17 cellular contexts compared by ENCODE assay signal in the genomic region with DNA sequence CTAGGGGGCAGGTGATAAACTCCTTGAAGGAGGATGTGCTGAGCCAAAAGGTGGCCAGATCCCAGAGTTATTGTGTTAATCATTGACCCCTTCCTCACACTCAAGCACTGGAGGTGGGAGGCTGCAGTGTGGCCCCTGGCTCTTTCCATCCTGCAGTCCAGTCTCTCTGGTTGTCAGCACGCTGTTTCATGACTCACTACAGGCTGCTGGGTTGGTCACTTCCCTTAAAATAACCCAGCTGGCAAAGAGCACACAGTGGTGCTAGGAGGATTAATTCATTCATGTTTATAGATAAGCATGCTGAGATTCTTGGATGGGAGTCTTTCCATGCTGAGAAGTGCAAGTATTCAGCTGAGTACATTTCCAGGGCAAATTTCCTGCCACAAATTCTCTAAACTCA.
DNase-seq lines count a peak whose midpoint lies in the region; ATAC-seq, FAIRE-seq and TF ChIP-seq lines count a peak whose summit lies in the region.
"Had no signal": no experiment of that assay in that cellular context is flagged by ENCODE, and none has a peak within 500 bp of the region (broad histone marks: within the 10 kb centered on the region; RNA-seq: fewer than 3 reads in every experiment).

No MANE protein-coding gene starts in this region.

- H3K9me2 ChIP-seq in GM23248 (ENCODE audit: insufficient read depth), result no peaks in the 10 kb centered on the region

- in situ Hi-C loops in GM23248 (cut with MboI), result no loop called here

- no TSS peak for BruUV-seq in endothelial cell of umbilical vein (replicated peaks; lab: Mats Ljungman, UMichigan)

- peak; percentile 73 for ATAC-seq in left colon
- ATAC-seq: activated CD8-positive, alpha-beta T cell treated with anti-CD3 and anti-CD28 coated beads for 36 hours; activated naive CD4-positive, alpha-beta T cell treated with anti-CD3 and anti-CD28 coated beads, Interleukin-2, amount 50 U/mL, for 72 hours had no signal

- TF ChIP-seq POLR2A in endothelial cell of umbilical vein (IDR thresholded peaks at IDR 0.05; ENCODE audit: low read depth, low read length) (no peak), vagina (IDR thresholded peaks at IDR 0.05) (no peak)

- H3K4me1 ChIP-seq in GM23248 (ENCODE audit: insufficient read depth), result no peaks in the 10 kb centered on the region
- peaks cover 17% of the 10 kb centered on the region for H3K4me1 ChIP-seq in endothelial cell of umbilical vein (ENCODE audit: control insufficient read depth, extremely low read depth, insufficient read depth, low read length)
- no peaks in the 10 kb centered on the region for H3K4me1 ChIP-seq in vagina
- H3K4me1 ChIP-seq: BLaER1 had no signal

- no peak overlapping the region for H3K27ac Mint-ChIP-seq in activated CD4-positive, alpha-beta T cell treated with anti-CD3 and anti-CD28 coated beads, Interleukin-2, amount 10 ng/mL, durations not matched to agents 24 days and 14 days
- H3K27ac Mint-ChIP-seq: activated CD8-positive, alpha-beta T cell treated with anti-CD3 and anti-CD28 coated beads for 36 hours; activated naive CD4-positive, alpha-beta T cell treated with anti-CD3 and anti-CD28 coated beads, Interleukin-2, amount 50 U/mL, for 72 hours had no signal

- no peak overlapping the region for H2AFZ ChIP-seq in GM23248
- H2AFZ ChIP-seq in endothelial cell of umbilical vein (ENCODE audit: low read depth, low read length), result no peak overlapping the region

- no peak overlapping the region for H3K9ac ChIP-seq in GM23248
- H3K9ac ChIP-seq in endothelial cell of umbilical vein (replicated peaks; ENCODE audit: extremely low read depth, insufficient read depth, low read length), result no peak overlapping the region
- H3K9ac ChIP-seq: BLaER1 had no signal

- H3K4me3 Mint-ChIP-seq in activated CD4-positive, alpha-beta T cell treated with anti-CD3 and anti-CD28 coated beads, Interleukin-2, amount 10 ng/mL, durations not matched to agents 24 days and 14 days, result no peak overlapping the region
- H3K4me3 Mint-ChIP-seq: activated CD8-positive, alpha-beta T cell treated with anti-CD3 and anti-CD28 coated beads for 36 hours had no signal

- no peaks in the 10 kb centered on the region for H3K36me3 Mint-ChIP-seq in activated CD4-positive, alpha-beta T cell treated with anti-CD3 and anti-CD28 coated beads, Interleukin-2, amount 10 ng/mL, durations not matched to agents 24 days and 14 days (ENCODE audit: low read depth)
- H3K36me3 Mint-ChIP-seq: activated naive CD4-positive, alpha-beta T cell treated with anti-CD3 and anti-CD28 coated beads, Interleukin-2, amount 50 U/mL, for 72 hours had no signal

- POLR2A ChIA-PET in endothelial cell of umbilical vein (lab: Charles Lee), result no interaction called here

- H3K79me2 ChIP-seq in GM23248 (ENCODE audit: insufficient read depth), result no peaks in the 10 kb centered on the region
- H3K79me2 ChIP-seq in endothelial cell of umbilical vein (ENCODE audit: control insufficient read depth, insufficient read depth, low read length), result no peaks in the 10 kb centered on the region

- H4K20me1 ChIP-seq in GM23248 (ENCODE audit: insufficient read depth) (no peaks in the 10 kb centered on the region), endothelial cell of umbilical vein (replicated peaks; ENCODE audit: control insufficient read depth, extremely low read depth, insufficient read depth, low read length) (peaks cover 2% of the 10 kb centered on the region)
- H4K20me1 ChIP-seq: BLaER1 had no signal

- H3K36me3 ChIP-seq in GM23248 (ENCODE audit: low read depth) (no peaks in the 10 kb centered on the region), endothelial cell of umbilical vein (ENCODE audit: control insufficient read depth in 2 of 2, extremely low read depth in 1 of 2, insufficient read depth in 2 of 2, low read length in 2 of 2) (peaks cover 0 to 5% of the 10 kb centered on the region in 2 experiments), vagina (no peaks in the 10 kb centered on the region)
- H3K36me3 ChIP-seq: BLaER1 had no signal

- intact Hi-C loops in endothelial cell of umbilical vein (cut with micrococcal nuclease) (no loop called here), left colon (cut with DNase I, micrococcal nuclease) (no loop called here), vagina (cut with DNase I) (no loop called here)
- intact Hi-C loops in activated CD4-positive, alpha-beta T cell treated with anti-CD3 and anti-CD28 coated beads, Interleukin-2, amount 10 ng/mL, durations not matched to agents 24 days and 14 days (cut with micrococcal nuclease), result no loop called here

- H3K9me3 ChIP-seq in GM23248 (ENCODE audit: low read depth), result no peaks in the 10 kb centered on the region
- H3K9me3 ChIP-seq in endothelial cell of umbilical vein (replicated peaks; ENCODE audit: control insufficient read depth, insufficient read depth, low read length), result no peaks in the 10 kb centered on the region
- H3K9me3 ChIP-seq in vagina, result no peaks in the 10 kb centered on the region
- H3K9me3 ChIP-seq: BLaER1 had no signal

- no peak for TF ChIP-seq CTCF in endothelial cell of umbilical vein (IDR thresholded peaks at IDR 0.05; ENCODE audit: extremely low read depth in 1 of 2, insufficient read depth in 1 of 2, low read depth in 1 of 2, low read length in 2 of 2)
- TF ChIP-seq CTCF in vagina (IDR thresholded peaks at IDR 0.05), result no peak

- WGBS in GM23248 (ENCODE audit: low coverage in 1 of 2, low lambda C conversion rate in 2 of 2, missing lambda C conversion rate in 2 of 2), 2 experiments, result 0% methylated on average over 1 of the region's 1 CpG

- no peaks in the 10 kb centered on the region for H3K9me1 ChIP-seq in endothelial cell of umbilical vein (replicated peaks; ENCODE audit: control insufficient read depth, extremely low read depth, insufficient read depth, low read length)

- H3K4me1 Mint-ChIP-seq in activated CD4-positive, alpha-beta T cell treated with anti-CD3 and anti-CD28 coated beads, Interleukin-2, amount 10 ng/mL, durations not matched to agents 24 days and 14 days, result no peaks in the 10 kb centered on the region

- no peaks in the 10 kb centered on the region for H3F3A ChIP-seq in GM23248 (ENCODE audit: insufficient read depth)

- H3K4me3 ChIP-seq in GM23248 (no peak overlapping the region), endothelial cell of umbilical vein (replicated peaks in 1 of 3; ENCODE audit: insufficient read depth in 1 of 3, low read depth in 1 of 3, low read length in 3 of 3) (no peak overlapping the region), vagina (no peak overlapping the region)
- H3K4me3 ChIP-seq: BLaER1 had no signal

- H3K4me2 ChIP-seq in GM23248 (ENCODE audit: unreplicated experiment), result no peak overlapping the region
- H3K4me2 ChIP-seq in endothelial cell of umbilical vein (ENCODE audit: insufficient read depth, low read length), result no peak overlapping the region
- H3K4me2 ChIP-seq: BLaER1 had no signal

- H3K27me3 Mint-ChIP-seq in activated CD4-positive, alpha-beta T cell treated with anti-CD3 and anti-CD28 coated beads, Interleukin-2, amount 10 ng/mL, durations not matched to agents 24 days and 14 days, result peaks cover 7% of the 10 kb centered on the region

- dilution Hi-C loops in endothelial cell of umbilical vein (cut with MboI; ENCODE audit: extremely low pct_ligation_motif_present, low sequenced_read_pairs), result no loop called here

- H3K27me3 ChIP-seq in GM23248 (replicated peaks; ENCODE audit: insufficient read depth) (no peaks in the 10 kb centered on the region), endothelial cell of umbilical vein (ENCODE audit: control insufficient read depth in 2 of 2, insufficient read depth in 2 of 2, low read length in 2 of 2) (no peaks in the 10 kb centered on the region), vagina (no peaks in the 10 kb centered on the region)
- H3K27me3 ChIP-seq: BLaER1 had no signal

- H3K27ac ChIP-seq in GM23248, result no peak overlapping the region
- H3K27ac ChIP-seq in endothelial cell of umbilical vein (ENCODE audit: insufficient read depth, low read depth, low read length), result no peak overlapping the region
- H3K27ac ChIP-seq in vagina, result no peak overlapping the region
- H3K27ac ChIP-seq: BLaER1, RWPE1 had no signal

- H3K9me3 Mint-ChIP-seq in activated CD4-positive, alpha-beta T cell treated with anti-CD3 and anti-CD28 coated beads, Interleukin-2, amount 10 ng/mL, durations not matched to agents 24 days and 14 days, result no peaks in the 10 kb centered on the region
- H3K9me3 Mint-ChIP-seq: activated CD8-positive, alpha-beta T cell treated with anti-CD3 and anti-CD28 coated beads for 36 hours had no signal

- peak; percentile 89 for FAIRE-seq in endothelial cell of umbilical vein (lab: Jason Lieb, UNC)

- CTCF ChIA-PET in endothelial cell of umbilical vein (lab: Charles Lee), result interaction anchor here (1.1 to 2.5 kb wide), 3 partner anchors 29 to 569 kb away, joined by 3 to 11 read pairs (median 3); no protein-coding TSS in a partner anchor

- peak; percentile 34 for DNase-seq in GM23248
- DNase-seq in endothelial cell of umbilical vein (ENCODE audit: low read depth, low spot score), result peak; percentile 69
- peak in 1 of 2 donors; percentile 36 for DNase-seq in left colon
- DNase-seq in vagina (ENCODE audit: extremely low spot score in 2 of 2), result peak; percentile 74 to 75
- DNase-seq in pons (ENCODE audit: low spot score), result no peak
- DNase-seq in stimulated activated CD4-positive, alpha-beta T cell treated with anti-CD3 and anti-CD28 coated beads, Interleukin-4, amount 100 ng/mL, for 1 hour, result no peak
- DNase-seq in activated CD4-positive, alpha-beta T cell treated with anti-CD3 and anti-CD28 coated beads, Interleukin-2, amount 10 ng/mL, durations not matched to agents 24 days and 14 days, result no peak
- DNase-seq: activated CD8-positive, alpha-beta T cell treated with anti-CD3 and anti-CD28 coated beads for 36 hours; activated T-cell treated with anti-CD3 and anti-CD28 coated beads, Interleukin-2, amount 50 U/mL, for 48 hours; DMS 273 treated with DMSO at 0.1 percent for 48 hours; HCEC 1CT; NCI-H1105 treated with DMSO at 0.1 percent for 48 hours; occipital lobe; stimulated activated CD4-positive, alpha-beta T cell treated with anti-CD3 and anti-CD28 coated beads, Interleukin-4, amount 100 ng/mL, for 24 hours had no signal

TF ChIP-seq in endothelial cell of umbilical vein, 7 proteins besides CTCF, POLR2A, EP300 and RAD21:
- TF ChIP-seq JUN (IDR thresholded peaks at IDR 0.05; ENCODE audit: borderline replicate concordance, insufficient read depth, insufficient read length, low read depth), result peak; percentile 42
- no peak for TF ChIP-seq MYC (IDR thresholded peaks at IDR 0.05; ENCODE audit: low read depth, low read length)
- peak; percentile 82 for TF ChIP-seq FOS (IDR thresholded peaks at IDR 0.05; ENCODE audit: borderline replicate concordance, insufficient read depth, low read length)
- no peak for TF ChIP-seq MAX (IDR thresholded peaks at IDR 0.05; ENCODE audit: insufficient read depth, insufficient read length)
- TF ChIP-seq EZH2 (IDR thresholded peaks at IDR 0.05; ENCODE audit: borderline replicate concordance, low read depth, low read length, severe bottlenecking), result no peak

Comparison
In these comparisons a context has a peak if more than half of its experiments do, and no peak if none do; other contexts are left out.
1. DNase-seq: peak in GM23248 (single experiment), endothelial cell of umbilical vein (single experiment) and vagina (2 of 2); none in pons (single experiment), stimulated activated CD4-positive, alpha-beta T cell treated with anti-CD3 and anti-CD28 coated beads, Interleukin-4, amount 100 ng/mL, for 1 hour (single experiment) and activated CD4-positive, alpha-beta T cell treated with anti-CD3 and anti-CD28 coated beads, Interleukin-2, amount 10 ng/mL, durations not matched to agents 24 days and 14 days (single experiment).